ENCODE assay signal across 21 cellular contexts in genomic region chrX:22159071-22159470, GRCh38.
DNase-seq lines count a peak whose midpoint lies in the region; ATAC-seq, FAIRE-seq and TF ChIP-seq lines count a peak whose summit lies in the region.
"Had no signal": no experiment of that assay in that cellular context is flagged by ENCODE, and none has a peak within 500 bp of the region (broad histone marks: within the 10 kb centered on the region; RNA-seq: fewer than 3 reads in every experiment).

No MANE protein-coding gene starts in this region.

- H3K36me3 Mint-ChIP-seq in MCF 10A (ENCODE audit: insufficient read depth, unreplicated experiment) (no peaks in the 10 kb centered on the region), astrocyte (ENCODE audit: low read depth, unreplicated experiment) (no peaks in the 10 kb centered on the region)
- no peaks in the 10 kb centered on the region for H3K36me3 Mint-ChIP-seq in activated CD4-positive, alpha-beta T cell treated with anti-CD3 and anti-CD28 coated beads, Interleukin-2, amount 10 ng/mL, durations not matched to agents 7 days and 5 days (ENCODE audit: low read depth)

- intact Hi-C loops in MCF 10A (cut with micrococcal nuclease) (no loop called here), breast epithelium (cut with DNase I; ENCODE audit: low total_unique reads) (loop anchor here (10.0 kb wide), 1 partner anchor 1426 kb away; no protein-coding TSS in a partner anchor)

- CTCF ChIA-PET in MCF 10A (lab: Yijun Ruan, JAX): interaction anchor here (1.1 to 5.4 kb wide), 2 partner anchors 23 to 174 kb away, joined by 8 to 23 read pairs; no protein-coding TSS in a partner anchor
- CTCF ChIA-PET in activated CD4-positive, alpha-beta T cell treated with anti-CD3 and anti-CD28 coated beads, Interleukin-2, amount 10 ng/mL, durations not matched to agents 7 days and 5 days (lab: Charles Lee): interaction anchor here (0.6 to 1.4 kb wide), 3 partner anchors 9 to 1570 kb away, joined by 3 read pairs; no protein-coding TSS in a partner anchor

- no peak overlapping the region for H3K9ac ChIP-seq in astrocyte (ENCODE audit: low read length)

- H3K4me3 Mint-ChIP-seq in MCF 10A (ENCODE audit: unreplicated experiment) (no peak overlapping the region), astrocyte (ENCODE audit: unreplicated experiment) (no peak overlapping the region)
- no peak overlapping the region for H3K4me3 Mint-ChIP-seq in activated CD4-positive, alpha-beta T cell treated with anti-CD3 and anti-CD28 coated beads, Interleukin-2, amount 10 ng/mL, durations not matched to agents 7 days and 5 days

- H3K27ac ChIP-seq in breast epithelium (no peak overlapping the region), astrocyte (ENCODE audit: low read depth, low read length) (no peak overlapping the region)
- H3K27ac ChIP-seq: 22Rv1, psoas muscle, spleen had no signal

- no peaks in the 10 kb centered on the region for H3K36me3 ChIP-seq in breast epithelium
- H3K36me3 ChIP-seq in astrocyte (ENCODE audit: insufficient read depth, low read length): no peaks in the 10 kb centered on the region
- H3K36me3 ChIP-seq: spleen had no signal

- no peaks in the 10 kb centered on the region for H3K9me3 Mint-ChIP-seq in MCF 10A (ENCODE audit: unreplicated experiment)
- H3K9me3 Mint-ChIP-seq in astrocyte (ENCODE audit: unreplicated experiment): no peaks in the 10 kb centered on the region
- no peaks in the 10 kb centered on the region for H3K9me3 Mint-ChIP-seq in activated CD4-positive, alpha-beta T cell treated with anti-CD3 and anti-CD28 coated beads, Interleukin-2, amount 10 ng/mL, durations not matched to agents 7 days and 5 days

- no TSS peak for BruUV-seq in MCF 10A (replicated peaks; lab: Mats Ljungman, UMichigan)

- no peak overlapping the region for H3K4me2 ChIP-seq in astrocyte (ENCODE audit: low read length)

- POLR2A ChIA-PET in MCF 10A (lab: Yijun Ruan, JAX): interaction anchor here (0.6 kb wide), 1 partner anchor 263 kb away, joined by 4 read pairs; no protein-coding TSS in a partner anchor
- POLR2A ChIA-PET in activated CD4-positive, alpha-beta T cell treated with anti-CD3 and anti-CD28 coated beads, Interleukin-2, amount 10 ng/mL, durations not matched to agents 7 days and 5 days (lab: Charles Lee): no interaction called here

- no peak overlapping the region for H3K4me3 ChIP-seq in breast epithelium
- no peak overlapping the region for H3K4me3 ChIP-seq in astrocyte (ENCODE audit: insufficient read depth, low read depth, low read length)
- H3K4me3 ChIP-seq in fibroblast of pulmonary artery (replicated peaks; ENCODE audit: low read depth, low read length): no peak overlapping the region
- H3K4me3 ChIP-seq: psoas muscle, spleen had no signal

- H3K27me3 Mint-ChIP-seq in MCF 10A (ENCODE audit: insufficient read depth, unreplicated experiment) (peaks cover 34% of the 10 kb centered on the region), astrocyte (ENCODE audit: low read depth, unreplicated experiment) (no peaks in the 10 kb centered on the region)
- peaks cover 1% of the 10 kb centered on the region for H3K27me3 Mint-ChIP-seq in activated CD4-positive, alpha-beta T cell treated with anti-CD3 and anti-CD28 coated beads, Interleukin-2, amount 10 ng/mL, durations not matched to agents 7 days and 5 days

- peak; percentile 33 for DNase-seq in MCF 10A (ENCODE audit: unreplicated experiment)
- DNase-seq in breast epithelium (ENCODE audit: low spot score in 2 of 2): no peak
- DNase-seq in astrocyte (ENCODE audit: low read depth): peak; percentile 36
- DNase-seq in fibroblast of pulmonary artery (ENCODE audit: low read depth): peak; percentile 59
- DNase-seq in stromal cell of bone marrow (ENCODE audit: low read depth): peak; percentile 12
- DNase-seq in activated CD4-positive, alpha-beta T cell treated with anti-CD3 and anti-CD28 coated beads, Interleukin-2, amount 10 ng/mL, durations not matched to agents 7 days and 5 days: no peak
- DNase-seq in NCI-H526 treated with DMSO at 0.1 percent for 48 hours (lab: John Stamatoyannopoulos, UW): no peak
- DNase-seq: activated CD4-positive, alpha-beta T cell treated with anti-CD3 and anti-CD28 coated beads for 48 hours; activated CD8-positive, alpha-beta memory T cell treated with anti-CD3 and anti-CD28 coated beads, Interleukin-2, amount 50 U/mL, for 48 hours; activated effector memory CD4-positive, alpha-beta T cell treated with anti-CD3 and anti-CD28 coated beads, Interleukin-2, amount 50 U/mL, for 16 hours; amniotic stem cell; cerebellar nuclear complex; NCI-H1694 treated with DMSO at 0.1 percent for 48 hours; NCI-H345; psoas muscle; spleen had no signal

- no peak for ATAC-seq in HG02884 (IDR thresholded peaks at IDR 0.05; ENCODE audit: unreplicated experiment)
- ATAC-seq: psoas muscle had no signal

- peaks cover 6% of the 10 kb centered on the region for H3K4me1 Mint-ChIP-seq in MCF 10A (ENCODE audit: insufficient read depth, unreplicated experiment)
- H3K4me1 Mint-ChIP-seq in astrocyte (ENCODE audit: low read depth, unreplicated experiment): peaks cover 3% of the 10 kb centered on the region
- no peaks in the 10 kb centered on the region for H3K4me1 Mint-ChIP-seq in activated CD4-positive, alpha-beta T cell treated with anti-CD3 and anti-CD28 coated beads, Interleukin-2, amount 10 ng/mL, durations not matched to agents 7 days and 5 days

- TF ChIP-seq POLR2A in breast epithelium (IDR thresholded peaks at IDR 0.05): no peak

- H3K9me3 ChIP-seq in breast epithelium (no peaks in the 10 kb centered on the region), astrocyte (ENCODE audit: insufficient read depth, low read depth, low read length) (no peaks in the 10 kb centered on the region)
- H3K9me3 ChIP-seq: psoas muscle, spleen had no signal

- no peaks in the 10 kb centered on the region for H4K20me1 ChIP-seq in astrocyte (ENCODE audit: insufficient read depth, low read length)

- H3K27me3 ChIP-seq in breast epithelium (peaks cover 0 to 15% of the 10 kb centered on the region in 2 donors), astrocyte (ENCODE audit: insufficient read depth, low read length) (no peaks in the 10 kb centered on the region)

- no peak overlapping the region for H2AFZ ChIP-seq in astrocyte (ENCODE audit: low read depth, low read length)

- no peak for TF ChIP-seq CTCF in MCF 10A (IDR thresholded peaks at IDR 0.05; ENCODE audit: unreplicated experiment)
- TF ChIP-seq CTCF in breast epithelium (IDR thresholded peaks at IDR 0.05): no peak
- no peak for TF ChIP-seq CTCF in astrocyte (IDR thresholded peaks at IDR 0.05; ENCODE audit: insufficient read depth, low read depth, low read length)
- TF ChIP-seq CTCF in fibroblast of pulmonary artery (IDR thresholded peaks at IDR 0.05; ENCODE audit: low read length, missing control alignments): no peak

- H3K79me2 ChIP-seq in astrocyte (ENCODE audit: insufficient read depth, low read length): no peaks in the 10 kb centered on the region

- peak; percentile 91 for FAIRE-seq in astrocyte (lab: Jason Lieb, UNC)
- FAIRE-seq: frontal cortex, GM12892, urothelium cell line had no signal

- no peaks in the 10 kb centered on the region for H3K4me1 ChIP-seq in breast epithelium
- H3K4me1 ChIP-seq in astrocyte (ENCODE audit: insufficient read depth, low read length): no peaks in the 10 kb centered on the region
- H3K4me1 ChIP-seq: psoas muscle, spleen had no signal

- H3K27ac Mint-ChIP-seq in MCF 10A (ENCODE audit: low read depth, unreplicated experiment) (no peak overlapping the region), astrocyte (ENCODE audit: unreplicated experiment) (no peak overlapping the region)
- no peak overlapping the region for H3K27ac Mint-ChIP-seq in activated CD4-positive, alpha-beta T cell treated with anti-CD3 and anti-CD28 coated beads, Interleukin-2, amount 10 ng/mL, durations not matched to agents 7 days and 5 days

Comparison
In these comparisons a context has a peak if more than half of its experiments do, and no peak if none do; other contexts are left out.
1. DNase-seq: peak in MCF 10A (single experiment), astrocyte (single experiment), fibroblast of pulmonary artery (single experiment) and stromal cell of bone marrow (single experiment); none in breast epithelium (0 of 2), activated CD4-positive, alpha-beta T cell treated with anti-CD3 and anti-CD28 coated beads, Interleukin-2, amount 10 ng/mL, durations not matched to agents 7 days and 5 days (single experiment) and NCI-H526 treated with DMSO at 0.1 percent for 48 hours (single experiment).